ENCODE assay signal across 8 cellular contexts in the genomic region with DNA sequence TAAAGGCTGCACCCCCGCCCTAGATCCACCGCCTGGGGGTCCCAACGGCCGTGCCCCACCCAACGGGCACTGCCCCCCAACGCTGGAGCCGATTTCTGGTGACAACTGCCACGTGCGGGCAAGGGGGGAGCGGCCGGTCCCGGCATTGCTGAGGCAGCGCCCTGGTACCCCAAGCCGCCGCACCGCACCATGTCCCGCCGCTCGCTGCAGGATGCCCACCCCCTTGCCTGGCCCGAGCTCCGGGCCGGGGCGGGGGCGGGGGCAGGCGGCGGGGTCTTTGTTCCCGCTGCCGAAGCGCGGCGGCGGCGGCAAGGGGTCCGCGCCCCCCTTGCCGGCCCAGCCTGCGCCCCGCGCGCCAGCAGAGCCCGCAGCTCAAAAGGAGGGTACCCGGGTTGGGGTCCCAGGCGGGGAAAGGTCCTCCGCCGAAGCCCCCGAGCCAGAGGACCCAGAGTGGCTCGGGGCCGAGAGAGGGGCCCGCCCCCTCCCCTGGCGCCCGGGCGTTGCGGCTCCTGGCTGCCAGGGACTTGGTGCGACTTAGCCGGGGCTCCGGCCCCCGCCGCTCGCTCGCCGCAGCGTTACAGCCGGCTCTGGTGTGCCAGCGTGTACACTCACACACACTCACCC. TPM values are rescaled to one million over a fixed set of nuclear protein-coding genes. Genes with fewer than 3 reads are reported as not detected.
DNase-seq lines count a peak whose midpoint lies in the region; ATAC-seq and TF ChIP-seq lines count a peak whose summit lies in the region.

No MANE protein-coding gene starts in this region.

- CTCF ChIA-PET in AG04449 (lab: Yijun Ruan, JAX), result interaction anchor here (1.2 to 40.9 kb wide), 5 partner anchors 9 to 51 kb away, joined by 3 to 1700 read pairs (median 4); a partner anchor contains a TSS

- H3K4me1 ChIP-seq in foreskin keratinocyte (peaks cover 18% of the 10 kb centered on the region), skeletal muscle satellite cell (ENCODE audit: control insufficient read depth, insufficient read depth, low read length) (peaks cover 53% of the 10 kb centered on the region)

- TF ChIP-seq CTCF in AG04449 (IDR thresholded peaks at IDR 0.05; ENCODE audit: insufficient read depth, low read length, missing control alignments), result no peak
- no peak for TF ChIP-seq CTCF in VCaP (conservative IDR thresholded peaks at IDR 0.05)
- TF ChIP-seq CTCF in foreskin keratinocyte (conservative IDR thresholded peaks at IDR 0.05), result no peak

- POLR2A ChIA-PET in AG04449 (lab: Yijun Ruan, JAX), result interaction anchor here (0.9 to 1.7 kb wide), 3 partner anchors 13 to 48 kb away, joined by 4 to 5 read pairs (median 5); no protein-coding TSS in a partner anchor

- ATAC-seq in GM21825 (IDR thresholded peaks at IDR 0.05; ENCODE audit: unreplicated experiment), result peak; percentile 10
- ATAC-seq in foreskin keratinocyte, result no peak

- H3K36me3 ChIP-seq in skeletal muscle satellite cell (ENCODE audit: insufficient read depth, low read length), result peaks cover 11% of the 10 kb centered on the region

- no peak for DNase-seq in AG04449 (ENCODE audit: low read depth, low spot score)
- no peak for DNase-seq in foreskin keratinocyte
- no peak for DNase-seq in DMS53 treated with DMSO at 0.1 percent for 48 hours (lab: John Stamatoyannopoulos, UW; ENCODE audit: unreplicated experiment)
- DNase-seq in LoVo (ENCODE audit: low spot score), result no peak
- no peak for DNase-seq in T-helper 9 cell

- no peaks in the 10 kb centered on the region for H3K27me3 ChIP-seq in foreskin keratinocyte
- H3K27me3 ChIP-seq in skeletal muscle satellite cell (ENCODE audit: control insufficient read depth, insufficient read depth, low read length), result no peaks in the 10 kb centered on the region

- peak overlapping the region; percentile 91 for H3K9ac ChIP-seq in skeletal muscle satellite cell (ENCODE audit: low read depth, low read length)

- no peaks in the 10 kb centered on the region for H3K9me3 ChIP-seq in skeletal muscle satellite cell (replicated peaks; ENCODE audit: low read length)

- peak overlapping the region; percentile 76 for H3K4me3 ChIP-seq in AG04449 (ENCODE audit: low read depth, low read length)
- peak overlapping the region; percentile 95 for H3K4me3 ChIP-seq in skeletal muscle satellite cell (ENCODE audit: low read length)

- peak overlapping the region; percentile 72 for H3K27ac ChIP-seq in VCaP
- H3K27ac ChIP-seq in foreskin keratinocyte, result peak overlapping the region; percentile 98

- H3K4me2 ChIP-seq in skeletal muscle satellite cell (ENCODE audit: low read length), result peak overlapping the region; percentile 99

RNA-seq across cellular contexts. Expression of a gene that starts 0.7 kb away (rescaled TPM):
- 19.8 and 45.0 TPM in 2 replicates for total RNA-seq in foreskin keratinocyte
- 14.5 and 32.3 TPM in 2 replicates for polyA plus RNA-seq in foreskin keratinocyte
- total RNA-seq in skeletal muscle satellite cell (2012; rRNA removed), result 44.1 and 94.4 TPM in 2 replicates

RNA-seq across cellular contexts. Expression of a gene that starts 27.9 kb away (rescaled TPM):
- 55.1 and 59.7 TPM in 2 replicates for total RNA-seq in foreskin keratinocyte
- polyA plus RNA-seq in foreskin keratinocyte, result 73.0 and 77.4 TPM in 2 replicates
- 37.0 and 43.7 TPM in 2 replicates for total RNA-seq in skeletal muscle satellite cell (2012; rRNA removed)
